In genomic region chr11:14974021-14974698, GRCh38 we compare ENCODE assay signal across 9 cellular contexts. TPM values are rescaled to one million over a fixed set of nuclear protein-coding genes. Genes with fewer than 3 reads are reported as not detected.
DNase-seq lines count a peak whose midpoint lies in the region; ATAC-seq and TF ChIP-seq lines count a peak whose summit lies in the region.
"Had no signal": no experiment of that assay in that cellular context is flagged by ENCODE, and none has a peak within 500 bp of the region (broad histone marks: within the 10 kb centered on the region; RNA-seq: fewer than 3 reads in every experiment).

No MANE protein-coding gene starts in this region.

- POLR2A ChIA-PET in naive thymus-derived CD8-positive, alpha-beta T cell (lab: Charles Lee): no interaction called here

- peak overlapping the region in 1 of 10 donors; percentile 17 for H3K27ac Mint-ChIP-seq in naive thymus-derived CD8-positive, alpha-beta T cell

- H3K27ac ChIP-seq in BLaER1 (no peak overlapping the region), HUES64 (ENCODE audit: low read depth, low read length) (no peak overlapping the region), dorsolateral prefrontal cortex (no peak overlapping the region)

- 2% methylated on average over 40 of the region's 40 CpGs for WGBS in HUES64

- H3K9me3 Mint-ChIP-seq in naive thymus-derived CD8-positive, alpha-beta T cell: peaks cover 0 to 2% (median 0%) of the 10 kb centered on the region in 9 donors

- H3K27me3 Mint-ChIP-seq in naive thymus-derived CD8-positive, alpha-beta T cell: peaks cover 39 to 88% (median 69%) of the 10 kb centered on the region in 5 donors

- peaks cover 0 to 2% (median 0%) of the 10 kb centered on the region in 3 donors for H3K36me3 Mint-ChIP-seq in naive thymus-derived CD8-positive, alpha-beta T cell

- no peak for TF ChIP-seq CTCF in dorsolateral prefrontal cortex (IDR thresholded peaks at IDR 0.05 in 54 of 56, conservative IDR thresholded peaks at IDR 0.05 in 2 of 56; ENCODE audit: low read depth in 1 of 56, partially characterized antibody in 56 of 56)

- intact Hi-C loops in dorsolateral prefrontal cortex (cut with DNase I): loop anchor here in 1 of 2 donors (10.0 kb wide), 1 partner anchor 61 kb away; no protein-coding TSS in a partner anchor

- H3K4me1 Mint-ChIP-seq in naive thymus-derived CD8-positive, alpha-beta T cell: peaks cover 22 to 37% (median 34%) of the 10 kb centered on the region in 4 donors

- peak overlapping the region; percentile 70 to 90 (median 84) for H3K4me3 Mint-ChIP-seq in naive thymus-derived CD8-positive, alpha-beta T cell

- peak; percentile 34 to 44 for ATAC-seq in naive thymus-derived CD8-positive, alpha-beta T cell
- ATAC-seq in HG02571 (IDR thresholded peaks at IDR 0.05; ENCODE audit: unreplicated experiment): no peak

- H3K4me3 ChIP-seq in BLaER1 (peak overlapping the region; percentile 7; the same call in 1 of the 2 replicates), HUES64 (ENCODE audit: low read length) (peak overlapping the region; percentile 50), dorsolateral prefrontal cortex (peak overlapping the region in 58 of 59 donors; percentile 6 to 67 (median 38))

- peaks cover 7% of the 10 kb centered on the region; the same call in 1 of the 2 replicates for H3K4me1 ChIP-seq in BLaER1
- peaks cover 20% of the 10 kb centered on the region for H3K4me1 ChIP-seq in HUES64 (ENCODE audit: insufficient read depth, low read length)

- DNase-seq in dorsolateral prefrontal cortex (no peak), NCI-H510A (lab: John Stamatoyannopoulos, UW) (no peak), GDM1 (lab: John Stamatoyannopoulos, UW) (no peak), RKO (ENCODE audit: low spot score) (no peak)
- peak in 2 of 10 donors; percentile 2 to 7 for DNase-seq in naive thymus-derived CD8-positive, alpha-beta T cell

- H3K36me3 ChIP-seq in BLaER1 (no peaks in the 10 kb centered on the region), HUES64 (ENCODE audit: insufficient read depth, low read length) (no peaks in the 10 kb centered on the region)

- H3K4me2 ChIP-seq in BLaER1: peak overlapping the region; percentile 45

- peaks cover 38% of the 10 kb centered on the region for H3K9me3 ChIP-seq in BLaER1
- H3K9me3 ChIP-seq in HUES64 (ENCODE audit: insufficient read depth, low read depth, low read length): no peaks in the 10 kb centered on the region

- H3K27me3 ChIP-seq in BLaER1: peaks cover 58% of the 10 kb centered on the region
- peaks cover 97% of the 10 kb centered on the region for H3K27me3 ChIP-seq in HUES64 (ENCODE audit: insufficient read depth, low read length)
- peaks cover 12 to 100% (median 90%) of the 10 kb centered on the region in 45 donors for H3K27me3 ChIP-seq in dorsolateral prefrontal cortex

- H4K20me1 ChIP-seq in BLaER1: no peaks in the 10 kb centered on the region

- no peak overlapping the region for H3K9ac ChIP-seq in BLaER1
- no peak overlapping the region for H3K9ac ChIP-seq in HUES64 (ENCODE audit: low read depth, low read length)

RNA-seq across cellular contexts. Expression of gene CALCA, which starts 2.0 kb away (rescaled TPM):
- 0.35 TPM for polyA plus RNA-seq in HUES64 (2013, experiment 1 of 2)
- 0.38 TPM for polyA plus RNA-seq in HUES64 (2013, experiment 2 of 2)
- total RNA-seq in dorsolateral prefrontal cortex: 1 to 10 TPM in 2 of 120 experiments, under 1 TPM in 2, not detected in 116; 0.56 to 1.4 (median 0.89) TPM
- not detected for total RNA-seq in naive thymus-derived CD8-positive, alpha-beta T cell
- not detected for polyA plus RNA-seq in naive thymus-derived CD8-positive, alpha-beta T cell
- total RNA-seq: mononuclear cell had no signal
